8 cellular contexts compared by ENCODE assay signal in genomic region chr15:74873756-74874424, GRCh38. TPM values are rescaled to one million over a fixed set of nuclear protein-coding genes. Genes with fewer than 3 reads are reported as not detected.
A peak's percentile ranks its signal among the peaks of the same experiment; 100 is the strongest.
DNase-seq lines count a peak whose midpoint lies in the region; ATAC-seq lines count a peak whose summit lies in the region.

No MANE protein-coding gene starts in this region.

- H3K27me3 ChIP-seq in HUES64 (ENCODE audit: insufficient read depth, low read length) (no peaks in the 10 kb centered on the region), iPS-15b (ENCODE audit: control insufficient read depth, insufficient read depth, low read length) (no peaks in the 10 kb centered on the region)

- peak overlapping the region; percentile 38; the same call in 1 of the 2 replicates for H3K27ac ChIP-seq in HUES64 (ENCODE audit: low read depth, low read length)

- H3K4me1 Mint-ChIP-seq in stimulated activated memory B cell treated with anti-CD40 and anti-IgM and Interleukin-4, amounts not matched to agents 10 μg/mL and 1 μg/mL and 100 μg/mL, for 72 hours, result peaks cover 44% of the 10 kb centered on the region

- peak; percentile 24 for DNase-seq in COR-L47 (lab: John Stamatoyannopoulos, UW)
- DNase-seq in activated naive CD4-positive, alpha-beta T cell treated with anti-CD3 and anti-CD28 coated beads, Interleukin-2, amount 50 U/mL, for 72 hours (ENCODE audit: low spot score in 2 of 2), result no peak
- no peak for DNase-seq in HK-2 (ENCODE audit: unreplicated experiment)
- DNase-seq in ecto neural progenitor cell (ENCODE audit: low spot score), result no peak

- H3K27me3 Mint-ChIP-seq in stimulated activated memory B cell treated with anti-CD40 and anti-IgM and Interleukin-4, amounts not matched to agents 10 μg/mL and 1 μg/mL and 100 μg/mL, for 72 hours, result no peaks in the 10 kb centered on the region

- H3K4me3 Mint-ChIP-seq in stimulated activated memory B cell treated with anti-CD40 and anti-IgM and Interleukin-4, amounts not matched to agents 10 μg/mL and 1 μg/mL and 100 μg/mL, for 72 hours, result peak overlapping the region; percentile 99

- H3K36me3 Mint-ChIP-seq in activated naive CD4-positive, alpha-beta T cell treated with anti-CD3 and anti-CD28 coated beads, Interleukin-2, amount 50 U/mL, for 72 hours, result peaks cover 15 to 16% of the 10 kb centered on the region in 2 donors
- H3K36me3 Mint-ChIP-seq in stimulated activated memory B cell treated with anti-CD40 and anti-IgM and Interleukin-4, amounts not matched to agents 10 μg/mL and 1 μg/mL and 100 μg/mL, for 72 hours, result peaks cover 22% of the 10 kb centered on the region

- H3K9ac ChIP-seq in HUES64 (ENCODE audit: low read depth, low read length), result 0 out of 2 replicates have a peak overlapping the region, but pooled peaks have one; percentile 8
- peak overlapping the region; percentile 60 for H3K9ac ChIP-seq in iPS-15b (ENCODE audit: low read depth, low read length)

- ATAC-seq in activated naive CD4-positive, alpha-beta T cell treated with anti-CD3 and anti-CD28 coated beads, Interleukin-2, amount 50 U/mL, for 72 hours, result no peak
- no peak for ATAC-seq in stimulated activated memory B cell treated with anti-CD40 and anti-IgM and Interleukin-4, amounts not matched to agents 10 μg/mL and 1 μg/mL and 100 μg/mL, for 72 hours
- ATAC-seq in GM18861 (IDR thresholded peaks at IDR 0.05; ENCODE audit: unreplicated experiment), result no peak

- H3K4me3 ChIP-seq in HUES64 (ENCODE audit: low read length) (peak overlapping the region; percentile 93), iPS-15b (ENCODE audit: low read depth, low read length) (peak overlapping the region; percentile 78)

- H3K36me3 ChIP-seq in HUES64 (ENCODE audit: insufficient read depth, low read length), result no peaks in the 10 kb centered on the region; the same call in 1 of the 2 replicates
- no peaks in the 10 kb centered on the region for H3K36me3 ChIP-seq in iPS-15b (ENCODE audit: control insufficient read depth, insufficient read depth, low read length)

- H3K27ac Mint-ChIP-seq in activated naive CD4-positive, alpha-beta T cell treated with anti-CD3 and anti-CD28 coated beads, Interleukin-2, amount 50 U/mL, for 72 hours, result peak overlapping the region; percentile 84 to 96
- H3K27ac Mint-ChIP-seq in stimulated activated memory B cell treated with anti-CD40 and anti-IgM and Interleukin-4, amounts not matched to agents 10 μg/mL and 1 μg/mL and 100 μg/mL, for 72 hours, result peak overlapping the region; percentile 98

- no peaks in the 10 kb centered on the region for H3K9me3 ChIP-seq in HUES64 (ENCODE audit: insufficient read depth, low read depth, low read length)
- no peaks in the 10 kb centered on the region for H3K9me3 ChIP-seq in iPS-15b (ENCODE audit: control insufficient read depth, insufficient read depth, low read length)

- no peaks in the 10 kb centered on the region for H3K9me3 Mint-ChIP-seq in activated naive CD4-positive, alpha-beta T cell treated with anti-CD3 and anti-CD28 coated beads, Interleukin-2, amount 50 U/mL, for 72 hours
- H3K9me3 Mint-ChIP-seq in stimulated activated memory B cell treated with anti-CD40 and anti-IgM and Interleukin-4, amounts not matched to agents 10 μg/mL and 1 μg/mL and 100 μg/mL, for 72 hours, result no peaks in the 10 kb centered on the region

- 29% methylated on average over 15 of the region's 16 CpGs for WGBS in HUES64

- H3K4me1 ChIP-seq in HUES64 (ENCODE audit: insufficient read depth, low read length) (peaks cover 9% of the 10 kb centered on the region; the same call in 1 of the 2 replicates), iPS-15b (ENCODE audit: control insufficient read depth, insufficient read depth, low read length) (no peaks in the 10 kb centered on the region)

RNA-seq across cellular contexts. Expression of gene SCAMP2, which starts 0.7 kb away (rescaled TPM):
- 19.9 TPM for polyA plus RNA-seq in HUES64 (2013, experiment 1 of 2)
- 25.2 TPM for polyA plus RNA-seq in HUES64 (2013, experiment 2 of 2)
- 10 to 100 TPM; 79.5 to 92.7 TPM for total RNA-seq in activated naive CD4-positive, alpha-beta T cell treated with anti-CD3 and anti-CD28 coated beads, Interleukin-2, amount 50 U/mL, for 72 hours

RNA-seq across cellular contexts. Expression of gene MPI, which starts 16.0 kb away (rescaled TPM):
- polyA plus RNA-seq in HUES64 (2013, experiment 1 of 2), result 22.5 TPM
- polyA plus RNA-seq in HUES64 (2013, experiment 2 of 2), result 29.9 TPM
- total RNA-seq in activated naive CD4-positive, alpha-beta T cell treated with anti-CD3 and anti-CD28 coated beads, Interleukin-2, amount 50 U/mL, for 72 hours, result 10 to 100 TPM; 22.0 to 98.0 TPM

RNA-seq across cellular contexts. Expression of gene ULK3, which starts 30.9 kb away (rescaled TPM):
- 23.1 TPM for polyA plus RNA-seq in HUES64 (2013, experiment 1 of 2)
- polyA plus RNA-seq in HUES64 (2013, experiment 2 of 2), result 22.9 TPM
- total RNA-seq in activated naive CD4-positive, alpha-beta T cell treated with anti-CD3 and anti-CD28 coated beads, Interleukin-2, amount 50 U/mL, for 72 hours, result 10 to 100 TPM; 37.6 to 50.3 TPM

RNA-seq across cellular contexts. Expression of gene FAM219B, which starts 32.8 kb away (rescaled TPM):
- 28.8 TPM for polyA plus RNA-seq in HUES64 (2013, experiment 1 of 2)
- polyA plus RNA-seq in HUES64 (2013, experiment 2 of 2), result 28.1 TPM
- 10 to 100 TPM; 61.7 to 66.2 TPM for total RNA-seq in activated naive CD4-positive, alpha-beta T cell treated with anti-CD3 and anti-CD28 coated beads, Interleukin-2, amount 50 U/mL, for 72 hours

RNA-seq across cellular contexts. Expression of gene CPLX3, which starts 47.5 kb away (rescaled TPM):
- polyA plus RNA-seq in HUES64 (2013, experiment 1 of 2), result not detected
- polyA plus RNA-seq in HUES64 (2013, experiment 2 of 2), result 0.19 TPM
- under 1 TPM in 1 of 2 donors, not detected in 1; 0.25 TPM for total RNA-seq in activated naive CD4-positive, alpha-beta T cell treated with anti-CD3 and anti-CD28 coated beads, Interleukin-2, amount 50 U/mL, for 72 hours
